8 cellular contexts compared by ENCODE assay signal in the genomic region with DNA sequence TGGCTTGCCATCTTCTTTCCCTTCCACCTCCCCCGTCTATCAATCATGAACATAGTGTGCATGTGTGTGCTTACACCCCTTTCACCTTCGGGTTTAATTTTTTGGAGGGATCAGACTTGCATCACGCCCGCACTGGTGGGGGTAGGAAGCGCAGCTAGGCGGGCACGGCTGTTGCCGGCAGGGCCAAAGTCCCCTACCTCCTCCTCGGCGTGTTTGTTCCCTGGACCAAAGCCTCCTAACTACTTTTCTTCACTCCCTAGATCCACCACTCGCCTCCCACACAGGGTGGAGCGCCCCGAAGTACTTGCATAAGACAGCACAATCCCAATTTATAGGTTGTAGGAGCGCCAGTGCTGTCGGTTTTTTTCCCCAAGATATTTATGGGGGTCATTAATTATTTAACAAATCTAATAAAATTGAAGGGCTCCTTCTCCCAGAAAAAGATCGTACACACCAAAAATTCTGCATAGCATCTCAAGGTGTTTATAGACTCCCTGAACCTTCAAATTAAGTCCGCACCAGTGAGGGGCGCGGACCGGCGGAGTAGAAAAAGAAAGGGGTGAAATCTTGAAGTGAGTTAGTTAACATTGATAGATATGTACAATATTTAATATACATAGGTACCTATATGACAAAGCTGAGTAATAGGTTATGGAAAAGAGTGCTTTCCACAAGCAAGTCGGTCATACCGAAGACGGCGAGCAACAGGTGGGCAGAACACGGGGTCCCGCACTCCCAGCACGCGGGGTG. TPM values are rescaled to one million over a fixed set of nuclear protein-coding genes. Genes with fewer than 3 reads are reported as not detected.
DNase-seq lines count a peak whose midpoint lies in the region; ATAC-seq and TF ChIP-seq lines count a peak whose summit lies in the region.
"Had no signal": no experiment of that assay in that cellular context is flagged by ENCODE, and none has a peak within 500 bp of the region (broad histone marks: within the 10 kb centered on the region; RNA-seq: fewer than 3 reads in every experiment).

No MANE protein-coding gene starts in this region.

- 3 to 5% (median 3%) methylated on average over 29 of the region's 29 CpGs for WGBS in ovary, 3 donors

- peak overlapping the region; percentile 10 for H2AFZ ChIP-seq in HCT116 (ENCODE audit: low read depth, low read length, poor library complexity, severe bottlenecking)

- TF ChIP-seq POLR2A in HCT116 (IDR thresholded peaks at IDR 0.05; ENCODE audit: borderline replicate concordance, extremely low read depth, insufficient read depth, insufficient read length) (no peak), ovary (IDR thresholded peaks at IDR 0.05) (no peak)

- TF ChIP-seq EP300 in ovary (IDR thresholded peaks at IDR 0.05): no peak

- H3K27ac ChIP-seq in HCT116 (ENCODE audit: low read depth, low read length) (peak overlapping the region; percentile 43; the same call in 1 of the 2 replicates), SK-N-MC (0 out of 2 replicates have a peak overlapping the region, but pooled peaks have one; percentile 25), foreskin keratinocyte (peak overlapping the region; percentile 44), ovary (peak overlapping the region in 1 of 2 donors; percentile 21)

- H3K9ac ChIP-seq in HCT116 (ENCODE audit: low read length): peak overlapping the region; percentile 74
- peak overlapping the region; percentile 80 for H3K9ac ChIP-seq in SK-N-MC (ENCODE audit: insufficient read length)

- H3K9me3 ChIP-seq in HCT116 (ENCODE audit: control insufficient read depth in 1 of 2, insufficient read depth in 1 of 2, low read depth in 1 of 2, low read length in 2 of 2) (no peaks in the 10 kb centered on the region), SK-N-MC (ENCODE audit: low read depth, low read length) (no peaks in the 10 kb centered on the region), ovary (no peaks in the 10 kb centered on the region)

- H3K4me2 ChIP-seq in HCT116 (ENCODE audit: low read length): peak overlapping the region; percentile 83

- H3K27me3 ChIP-seq in HCT116 (ENCODE audit: insufficient read depth, low read length): no peaks in the 10 kb centered on the region
- no peaks in the 10 kb centered on the region for H3K27me3 ChIP-seq in foreskin keratinocyte
- H3K27me3 ChIP-seq in ovary: no peaks in the 10 kb centered on the region

- TF ChIP-seq CTCF in HCT116 (IDR thresholded peaks at IDR 0.05 in 2 of 3, conservative IDR thresholded peaks at IDR 0.05 in 1 of 3; ENCODE audit: borderline replicate concordance in 1 of 3, insufficient read depth in 1 of 3, low read depth in 2 of 3, low read length in 2 of 3) (peak in 2 of 3 experiments; percentile 54 to 62; a peak in 4 of 6 replicates), foreskin keratinocyte (conservative IDR thresholded peaks at IDR 0.05) (peak; percentile 34), ovary (IDR thresholded peaks at IDR 0.05) (no peak)

- no peaks in the 10 kb centered on the region for H4K20me1 ChIP-seq in HCT116 (ENCODE audit: insufficient read depth)

- ATAC-seq in HCT116 (peak; percentile 31), foreskin keratinocyte (peak; percentile 20), GM18517 (IDR thresholded peaks at IDR 0.05; ENCODE audit: unreplicated experiment) (no peak)

- RAD21 ChIA-PET in HCT116 (lab: Charles Lee; ENCODE audit: low non-redundant PET in 1 of 2, low total read pairs in 2 of 2, uncharacterized antibody in 2 of 2, unreplicated experiment in 2 of 2): no interaction called here

- DNase-seq in HCT116 (ENCODE audit: low read depth, low spot score) (no peak), SK-N-MC (ENCODE audit: low read depth, low spot score) (no peak), foreskin keratinocyte (no peak), ovary (peak; percentile 26 to 59 (median 36)), ureter (ENCODE audit: low spot score) (no peak), NCI-H1436 treated with DMSO at 0.1 percent for 48 hours (lab: John Stamatoyannopoulos, UW) (no peak)

- TSS peak; percentile 51 for BruUV-seq in HCT116 (replicated peaks; lab: Mats Ljungman, UMichigan)

- H3K36me3 ChIP-seq in HCT116 (ENCODE audit: control insufficient read depth in 1 of 2, insufficient read depth in 2 of 2, low read length in 2 of 2) (no peaks in the 10 kb centered on the region), SK-N-MC (ENCODE audit: insufficient read depth, low read length) (no peaks in the 10 kb centered on the region), ovary (no peaks in the 10 kb centered on the region)

- CTCF ChIA-PET in HCT116 (lab: Charles Lee): interaction anchor here (0.9 to 1.6 kb wide), 3 partner anchors 10 to 140 kb away, joined by 3 to 10 read pairs (median 3); a partner anchor contains a TSS

- intact Hi-C loops in HCT116 (cut with micrococcal nuclease): no loop called here
- intact Hi-C loops in ovary (cut with DNase I): loop anchor here in 1 of 4 donors (10.0 kb wide), 1 partner anchor 1241 kb away; a partner anchor contains a TSS

- H3K9me2 ChIP-seq in HCT116 (ENCODE audit: insufficient read depth): no peaks in the 10 kb centered on the region

- no peak for TF ChIP-seq RAD21 in HCT116 (IDR thresholded peaks at IDR 0.05; ENCODE audit: low read depth)

- H3K4me3 ChIP-seq in HCT116 (replicated peaks in 1 of 2; ENCODE audit: low read depth in 1 of 2, low read length in 2 of 2) (peak overlapping the region; percentile 65 to 68), SK-N-MC (peak overlapping the region; percentile 96), ovary (peak overlapping the region; percentile 60)

- POLR2A ChIA-PET in HCT116 (lab: Charles Lee): interaction anchor here (1.0 kb wide), 2 partner anchors 10 to 140 kb away, joined by 4 to 5 read pairs; a partner anchor contains a TSS

- H3K79me2 ChIP-seq in HCT116 (ENCODE audit: insufficient read depth, low read length): peaks cover 36% of the 10 kb centered on the region; the same call in 1 of the 2 replicates

- H3K4me1 ChIP-seq in HCT116 (ENCODE audit: control insufficient read depth in 1 of 2, insufficient read depth in 2 of 2, low read length in 2 of 2): peaks cover 44 to 63% of the 10 kb centered on the region in 2 experiments
- H3K4me1 ChIP-seq in foreskin keratinocyte: peaks cover 36% of the 10 kb centered on the region
- H3K4me1 ChIP-seq in ovary (ENCODE audit: insufficient read depth): peaks cover 2% of the 10 kb centered on the region

TF ChIP-seq in HCT116, 20 proteins besides CTCF, POLR2A, EP300 and RAD21:
- TF ChIP-seq, protein P1, sequence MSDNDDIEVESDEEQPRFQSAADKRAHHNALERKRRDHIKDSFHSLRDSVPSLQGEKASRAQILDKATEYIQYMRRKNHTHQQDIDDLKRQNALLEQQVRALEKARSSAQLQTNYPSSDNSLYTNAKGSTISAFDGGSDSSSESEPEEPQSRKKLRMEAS (IDR thresholded peaks at IDR 0.05): peak; percentile 25; the same call in 1 of the 2 replicates
- TF ChIP-seq SRF (IDR thresholded peaks at IDR 0.05; ENCODE audit: low read depth): no peak

RNA-seq across cellular contexts. Expression of a gene that starts 0.7 kb away (rescaled TPM):
- total RNA-seq in HCT116 (2021; ENCODE audit: unreplicated experiment) (21.5 TPM), foreskin keratinocyte (76.0 and 84.4 TPM in 2 replicates), ovary (100 to 1,000 TPM in 1 of 7 donors, 10 to 100 TPM in 5, 1 to 10 TPM in 1; 7.4 to 124 (median 30.9) TPM), ureter (25.3 TPM)
- polyA plus RNA-seq in HCT116 (2012): 10.6 and 12.0 TPM in 2 replicates
- polyA plus RNA-seq in foreskin keratinocyte (19.6 and 26.5 TPM in 2 replicates), ovary (10 to 100 TPM; 11.4 to 26.2 TPM)
- total RNA-seq: SK-MEL-5 had no signal

Comparison
In these comparisons a context has a peak if more than half of its experiments do, and no peak if none do; other contexts are left out.
1. DNase-seq: peak in ovary (5 of 5); none in HCT116 (single experiment), SK-N-MC (single experiment), foreskin keratinocyte (0 of 2), ureter (single experiment) and NCI-H1436 treated with DMSO at 0.1 percent for 48 hours (single experiment).
2. CTCF ChIP-seq: peak in HCT116 (2 of 3) and foreskin keratinocyte (single experiment); none in ovary (0 of 3).
3. Peak in every context shown above with its lines, with median percentiles within 50 percentile points of each other: H3K4me3 ChIP-seq.